Comparison of ENCODE assay signal across 21 cellular contexts in the genomic region with DNA sequence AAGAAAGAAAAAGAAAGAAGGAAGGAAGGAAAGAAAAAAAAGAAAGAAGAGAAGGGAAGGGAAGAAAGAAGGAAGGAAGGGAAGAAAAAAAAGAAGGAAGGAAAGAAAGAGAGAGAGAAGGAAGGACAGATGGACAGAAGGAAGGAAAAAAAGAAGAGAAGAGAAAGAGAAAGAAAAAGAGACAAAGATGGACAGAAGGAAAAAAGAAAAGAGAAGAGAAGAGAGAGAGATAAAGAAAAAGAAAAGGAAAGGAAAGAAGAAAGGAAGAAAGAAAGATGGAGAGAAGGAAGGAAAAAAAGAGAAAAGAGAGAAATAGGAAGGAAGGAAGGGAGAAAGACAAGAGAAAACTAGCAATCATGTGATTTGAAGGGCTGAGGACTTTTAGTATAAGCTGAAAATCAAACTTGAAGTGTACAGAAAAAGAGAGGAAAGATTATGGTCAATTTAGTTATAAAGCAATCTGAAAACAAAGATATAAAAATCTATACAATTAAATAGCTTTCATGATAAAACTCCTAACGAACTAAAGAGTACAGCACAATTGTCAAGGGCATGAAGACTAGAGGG.
"Had no signal": no experiment of that assay in that cellular context is flagged by ENCODE, and none has a peak within 500 bp of the region (broad histone marks: within the 10 kb centered on the region; RNA-seq: fewer than 3 reads in every experiment).

No MANE protein-coding gene starts in this region.

- H3K27me3 Mint-ChIP-seq: stimulated activated naive CD8-positive, alpha-beta T cell treated with anti-CD3 and anti-CD28 coated beads, Interleukin-15, amount 100 ng/mL, for 72 hours had no signal

- H3K36me3 ChIP-seq: colonic mucosa had no signal

- H3K4me1 ChIP-seq: colonic mucosa, esophagus muscularis mucosa, left ventricle myocardium inferior, pancreas, tibial artery had no signal

- DNase-seq: activated CD4-positive, alpha-beta T cell treated with anti-CD3 and anti-CD28 coated beads for 1 hour; activated CD4-positive, alpha-beta T cell treated with anti-CD3 and anti-CD28 coated beads, Interleukin-2, amount 50 U/mL, for 4 hours; activated CD8-positive, alpha-beta memory T cell treated with anti-CD3 and anti-CD28 coated beads for 24 hours; activated CD8-positive, alpha-beta memory T cell treated with anti-CD3 and anti-CD28 coated beads, Interleukin-2, amount 50 U/mL, for 48 hours; activated gamma-delta T cell; activated T-cell treated with anti-CD3 and anti-CD28 coated beads, Interleukin-2, amount 50 U/mL, for 48 hours; colonic mucosa; hippocampal formation; left ventricle myocardium inferior; pancreas; right cardiac atrium; stimulated activated CD4-positive, alpha-beta T cell treated with anti-CD3 and anti-CD28 coated beads, Interleukin-12 subunit alpha, Interleukin-12 subunit beta, amount 100 ng/mL, for 4 hours; stimulated activated CD4-positive, alpha-beta T cell treated with anti-CD3 and anti-CD28 coated beads, Interleukin-4, amount 100 ng/mL, for 4 hours; stimulated activated naive CD8-positive, alpha-beta T cell treated with anti-CD3 and anti-CD28 coated beads, Interleukin-15, amount 100 ng/mL, for 72 hours; tibial artery had no signal

- H3K9me3 Mint-ChIP-seq: activated naive CD4-positive, alpha-beta T cell treated with anti-CD3 and anti-CD28 coated beads, Interleukin-2, amount 50 U/mL, for 72 hours; mesothelial cell of epicardium; nephron; stimulated activated naive CD8-positive, alpha-beta T cell treated with anti-CD3 and anti-CD28 coated beads, Interleukin-15, amount 100 ng/mL, for 72 hours had no signal

- H3K4me3 ChIP-seq: colonic mucosa, esophagus muscularis mucosa, left ventricle myocardium inferior, pancreas, tibial artery had no signal

- H3K9me3 ChIP-seq: colonic mucosa, esophagus muscularis mucosa, left ventricle myocardium inferior, neutrophil, pancreas, tibial artery had no signal

- H3K27ac Mint-ChIP-seq: mesothelial cell of epicardium, nephron had no signal

- H3K4me3 Mint-ChIP-seq: mesothelial cell of epicardium; nephron; stimulated activated naive CD8-positive, alpha-beta T cell treated with anti-CD3 and anti-CD28 coated beads, Interleukin-15, amount 100 ng/mL, for 72 hours had no signal

- H3K27ac ChIP-seq: colonic mucosa, left ventricle myocardium inferior, neutrophil, pancreas, tibial artery, VCaP had no signal

- H3K4me1 Mint-ChIP-seq: mesothelial cell of epicardium; nephron; stimulated activated naive CD8-positive, alpha-beta T cell treated with anti-CD3 and anti-CD28 coated beads, Interleukin-15, amount 100 ng/mL, for 72 hours had no signal

- H3K27me3 ChIP-seq: colonic mucosa, esophagus muscularis mucosa, neutrophil, pancreas, tibial artery had no signal

- ATAC-seq: activated naive CD4-positive, alpha-beta T cell treated with anti-CD3 and anti-CD28 coated beads, Interleukin-2, amount 50 U/mL, for 72 hours; pancreas; right cardiac atrium; stimulated activated naive CD8-positive, alpha-beta T cell treated with anti-CD3 and anti-CD28 coated beads, Interleukin-15, amount 100 ng/mL, for 72 hours had no signal
